ENCODE assay signal across 27 cellular contexts in the genomic region with DNA sequence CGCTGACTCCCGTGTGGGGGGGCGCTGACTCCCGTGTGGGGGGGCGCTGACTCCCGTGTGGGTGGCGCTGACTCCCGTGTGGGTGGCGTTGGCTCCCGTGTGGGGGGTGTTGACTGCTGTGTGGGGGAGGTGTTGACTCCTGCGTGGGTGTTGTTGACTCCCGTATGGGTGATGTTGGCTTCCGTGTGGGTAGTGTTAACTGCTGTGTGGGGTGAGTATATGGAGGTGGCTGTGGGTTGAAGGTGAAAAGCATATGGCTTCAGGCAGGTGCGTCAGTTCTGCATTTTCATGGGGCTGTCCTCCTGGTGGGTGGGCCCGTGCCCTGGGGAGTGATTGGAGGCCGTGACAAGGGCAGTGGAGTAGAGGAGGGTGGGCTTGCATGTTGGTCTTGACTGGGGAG. TPM values are rescaled to one million over a fixed set of nuclear protein-coding genes. Genes with fewer than 3 reads are reported as not detected.
DNase-seq lines count a peak whose midpoint lies in the region; ATAC-seq, FAIRE-seq and TF ChIP-seq lines count a peak whose summit lies in the region.
"Had no signal": no experiment of that assay in that cellular context is flagged by ENCODE, and none has a peak within 500 bp of the region (broad histone marks: within the 10 kb centered on the region; RNA-seq: fewer than 3 reads in every experiment).

No MANE protein-coding gene starts in this region.

- H3K9me3 Mint-ChIP-seq in activated CD4-positive, alpha-beta T cell treated with anti-CD3 and anti-CD28 coated beads, Interleukin-2, amount 10 ng/mL, durations not matched to agents 7 days and 5 days = peaks cover 12% of the 10 kb centered on the region
- peaks cover 16% of the 10 kb centered on the region for H3K9me3 Mint-ChIP-seq in neural progenitor cell
- H3K9me3 Mint-ChIP-seq: CD4-positive, alpha-beta T cell had no signal

- H3K36me3 Mint-ChIP-seq in activated CD4-positive, alpha-beta T cell treated with anti-CD3 and anti-CD28 coated beads, Interleukin-2, amount 10 ng/mL, durations not matched to agents 7 days and 5 days (ENCODE audit: low read depth) = peaks cover 6% of the 10 kb centered on the region
- no peaks in the 10 kb centered on the region for H3K36me3 Mint-ChIP-seq in neural progenitor cell
- H3K36me3 Mint-ChIP-seq: CD14-positive monocyte had no signal

- H3K4me3 ChIP-seq in HEK293 (ENCODE audit: low read depth, low read length) (no peak overlapping the region), K562 (no peak overlapping the region), neural progenitor cell (no peak overlapping the region), SJCRH30 (no peak overlapping the region)
- H3K4me3 ChIP-seq: A549; BLaER1 treated with 17β-estradiol and CSF1 and Interleukin-3, amounts not matched to agents 10 nM and 100 nM; GM12878; GM23248 had no signal

- DNase-seq in activated CD4-positive, alpha-beta T cell treated with anti-CD3 and anti-CD28 coated beads, Interleukin-2, amount 10 ng/mL, durations not matched to agents 7 days and 5 days = no peak
- DNase-seq in activated CD4-positive, alpha-beta T cell treated with anti-CD3 and anti-CD28 coated beads, Interleukin-2, amount 50 U/mL, for 48 hours = no peak
- no peak for DNase-seq in K562 (ENCODE audit: extremely low read depth in 1 of 4, low spot score in 3 of 4)
- no peak for DNase-seq in neural progenitor cell (ENCODE audit: low spot score)
- no peak for DNase-seq in activated gamma-delta T cell treated with Interleukin-2 at 50 U/mL for 16 hours
- no peak for DNase-seq in activated naive CD4-positive, alpha-beta T cell (lab: John Stamatoyannopoulos, UW)
- DNase-seq in SJCRH30 = no peak
- DNase-seq: 8988T; ACHN; AML-193; BE2C; CD4-positive, alpha-beta T cell; CD8-positive, alpha-beta memory T cell; DMS 273 treated with DMSO at 0.1 percent for 48 hours; DMS79; EL; GDM1; GM23248; HCEC 1CT had no signal

- WGBS in K562 (ENCODE audit: insufficient coverage, low coverage, missing lambda C conversion rate) = 0% methylated on average over 9 of the region's 16 CpGs

- H3K27me3 ChIP-seq in K562 (ENCODE audit: control insufficient read depth in 2 of 2, insufficient read depth in 2 of 2, low read length in 2 of 2) = peaks cover 0 to 22% of the 10 kb centered on the region in 2 experiments; a peak in 2 of 5 replicates
- H3K27me3 ChIP-seq in neural progenitor cell = no peaks in the 10 kb centered on the region
- H3K27me3 ChIP-seq in SJCRH30 = no peaks in the 10 kb centered on the region; the same call in none of the 2 replicates
- H3K27me3 ChIP-seq: BE2C; BLaER1 treated with 17β-estradiol and CSF1 and Interleukin-3, amounts not matched to agents 10 nM and 100 nM had no signal

- POLR2A ChIA-PET in activated CD4-positive, alpha-beta T cell treated with anti-CD3 and anti-CD28 coated beads, Interleukin-2, amount 10 ng/mL, durations not matched to agents 7 days and 5 days (lab: Charles Lee) = no interaction called here
- POLR2A ChIA-PET in HEK293 (lab: Yijun Ruan, JAX) = no interaction called here
- POLR2A ChIA-PET in K562 (lab: Yijun Ruan, JAX) = interaction anchor here (0.6 to 0.9 kb wide), 2 partner anchors 42 to 77 kb away, joined by 3 to 5 read pairs; a partner anchor contains a TSS

- no peaks in the 10 kb centered on the region for H3F3A ChIP-seq in neural progenitor cell (ENCODE audit: low read depth)

- H3K27ac ChIP-seq in HEK293 (ENCODE audit: extremely low read depth, low read depth, low read length) = no peak overlapping the region
- no peak overlapping the region for H3K27ac ChIP-seq in K562 (ENCODE audit: extremely low read depth, low read depth, low read length)
- H3K27ac ChIP-seq in neural progenitor cell = no peak overlapping the region
- no peak overlapping the region for H3K27ac ChIP-seq in SJCRH30
- H3K27ac ChIP-seq: A549; BLaER1 treated with 17β-estradiol and CSF1 and Interleukin-3, amounts not matched to agents 10 nM and 100 nM; GM23248 had no signal

- peaks cover 3% of the 10 kb centered on the region for H3K9me1 ChIP-seq in K562 (ENCODE audit: control insufficient read depth, insufficient read depth, low read length)

- no peak overlapping the region for H3K4me3 Mint-ChIP-seq in activated CD4-positive, alpha-beta T cell treated with anti-CD3 and anti-CD28 coated beads, Interleukin-2, amount 10 ng/mL, durations not matched to agents 7 days and 5 days
- H3K4me3 Mint-ChIP-seq in neural progenitor cell = no peak overlapping the region
- H3K4me3 Mint-ChIP-seq: CD14-positive monocyte; CD4-positive, alpha-beta T cell had no signal

- H3K36me3 ChIP-seq in HEK293 (ENCODE audit: control insufficient read depth in 2 of 2, insufficient read depth in 1 of 2, low read length in 2 of 2) (no peaks in the 10 kb centered on the region), K562 (ENCODE audit: control insufficient read depth, insufficient read depth, low read length) (no peaks in the 10 kb centered on the region), neural progenitor cell (no peaks in the 10 kb centered on the region), SJCRH30 (no peaks in the 10 kb centered on the region)
- H3K36me3 ChIP-seq: BE2C; BLaER1 treated with 17β-estradiol and CSF1 and Interleukin-3, amounts not matched to agents 10 nM and 100 nM had no signal

- TF ChIP-seq POLR2A in K562 (conservative IDR thresholded peaks at IDR 0.05) = no peak

- peak overlapping the region; percentile 21 for H3K27ac Mint-ChIP-seq in activated CD4-positive, alpha-beta T cell treated with anti-CD3 and anti-CD28 coated beads, Interleukin-2, amount 10 ng/mL, durations not matched to agents 7 days and 5 days
- peak overlapping the region; percentile 46 for H3K27ac Mint-ChIP-seq in neural progenitor cell
- H3K27ac Mint-ChIP-seq: CD14-positive monocyte; CD4-positive, alpha-beta T cell had no signal

- FAIRE-seq in K562 (lab: Jason Lieb, UNC) = no peak
- FAIRE-seq: A549, D721Med, GM12878, GM19239, H1 had no signal

- H3K79me2 ChIP-seq in K562 (ENCODE audit: control insufficient read depth, insufficient read depth, low read length) (no peaks in the 10 kb centered on the region), neural progenitor cell (ENCODE audit: low read depth) (no peaks in the 10 kb centered on the region)

- no peak for TF ChIP-seq CTCF in HEK293 (tag by site-specific recombination; IDR thresholded peaks at IDR 0.05)
- TF ChIP-seq CTCF in K562 (IDR thresholded peaks at IDR 0.05 in 2 of 3, conservative IDR thresholded peaks at IDR 0.05 in 1 of 3; ENCODE audit: insufficient read depth in 2 of 3, low read depth in 1 of 3, low read length in 3 of 3) = no peak
- no peak for TF ChIP-seq CTCF in neural progenitor cell (IDR thresholded peaks at IDR 0.05)

- in situ Hi-C loops in K562 (cut with MboI) = no loop called here

- H3K27me3 Mint-ChIP-seq in activated CD4-positive, alpha-beta T cell treated with anti-CD3 and anti-CD28 coated beads, Interleukin-2, amount 10 ng/mL, durations not matched to agents 7 days and 5 days = no peaks in the 10 kb centered on the region
- peaks cover 6% of the 10 kb centered on the region for H3K27me3 Mint-ChIP-seq in neural progenitor cell (ENCODE audit: insufficient read depth, low read depth)
- H3K27me3 Mint-ChIP-seq: CD4-positive, alpha-beta T cell; CD8-positive, alpha-beta memory T cell had no signal

- no peak for ATAC-seq in K562
- ATAC-seq: A549 had no signal

- no peak overlapping the region for H3K9ac ChIP-seq in K562 (ENCODE audit: insufficient read depth in 1 of 2, low read depth in 2 of 2, low read length in 2 of 2)
- no peak overlapping the region for H3K9ac ChIP-seq in neural progenitor cell
- H3K9ac ChIP-seq: BLaER1 treated with 17β-estradiol and CSF1 and Interleukin-3, amounts not matched to agents 10 nM and 100 nM; GM23248 had no signal

- TF ChIP-seq EP300 in K562 (IDR thresholded peaks at IDR 0.05; ENCODE audit: low read length) = no peak

- H3K4me2 ChIP-seq in K562 (ENCODE audit: insufficient read depth, low read length) (no peak overlapping the region), neural progenitor cell (no peak overlapping the region)
- H3K4me2 ChIP-seq: A549 had no signal

- H3K4me1 Mint-ChIP-seq in activated CD4-positive, alpha-beta T cell treated with anti-CD3 and anti-CD28 coated beads, Interleukin-2, amount 10 ng/mL, durations not matched to agents 7 days and 5 days = no peaks in the 10 kb centered on the region
- H3K4me1 Mint-ChIP-seq in neural progenitor cell = no peaks in the 10 kb centered on the region
- H3K4me1 Mint-ChIP-seq: CD14-positive monocyte had no signal

- H3K9me3 ChIP-seq in HEK293 (ENCODE audit: control insufficient read depth, insufficient read depth, low read depth, low read length) (no peaks in the 10 kb centered on the region), K562 (replicated peaks; ENCODE audit: control insufficient read depth, insufficient read depth, low read depth, low read length) (no peaks in the 10 kb centered on the region), neural progenitor cell (ENCODE audit: low read depth) (no peaks in the 10 kb centered on the region), SJCRH30 (replicated peaks) (peaks cover 6% of the 10 kb centered on the region)
- H3K9me3 ChIP-seq: A549, BE2C had no signal

- intact Hi-C loops in K562 (cut with micrococcal nuclease) = no loop called here

- H4K20me1 ChIP-seq in K562 (replicated peaks; ENCODE audit: control insufficient read depth, insufficient read depth, low read length) (peaks cover 12% of the 10 kb centered on the region), neural progenitor cell (ENCODE audit: low read depth) (no peaks in the 10 kb centered on the region)

- H2AFZ ChIP-seq in K562 (ENCODE audit: low read depth, low read length) (no peak overlapping the region), neural progenitor cell (replicated peaks) (no peak overlapping the region)
- H2AFZ ChIP-seq: GM23248 had no signal

- BruUV-seq in K562 (replicated peaks; lab: Mats Ljungman, UMichigan) = no TSS peak

- CTCF ChIA-PET in activated CD4-positive, alpha-beta T cell treated with anti-CD3 and anti-CD28 coated beads, Interleukin-2, amount 10 ng/mL, durations not matched to agents 7 days and 5 days (lab: Charles Lee) = no interaction called here
- CTCF ChIA-PET in HEK293 (lab: Yijun Ruan, JAX) (no interaction called here), K562 (lab: Yijun Ruan, JAX; ENCODE audit: low intra/inter-chr PET ratio) (no interaction called here)

- TF ChIP-seq RAD21 in K562 (CRISPR knock-in tag; conservative IDR thresholded peaks at IDR 0.05 in 1 of 2, IDR thresholded peaks at IDR 0.05 in 1 of 2) = no peak

- H3K4me1 ChIP-seq in HEK293 (ENCODE audit: control insufficient read depth, insufficient read depth, low read length) (no peaks in the 10 kb centered on the region), K562 (replicated peaks in 1 of 2; ENCODE audit: control insufficient read depth in 2 of 2, insufficient read depth in 2 of 2, low read length in 2 of 2) (peaks cover 0 to 56% of the 10 kb centered on the region in 2 experiments; a peak in 3 of 5 replicates), neural progenitor cell (no peaks in the 10 kb centered on the region), SJCRH30 (no peaks in the 10 kb centered on the region)
- H3K4me1 ChIP-seq: A549 had no signal

RNA-seq across cellular contexts. Expression of a gene that starts 7.9 kb away (rescaled TPM):
- total RNA-seq in activated CD4-positive, alpha-beta T cell treated with anti-CD3 and anti-CD28 coated beads, Interleukin-2, amount 10 ng/mL, durations not matched to agents 7 days and 5 days = 10 to 100 TPM; 16.7 to 21.1 TPM
- 0.07 TPM in 1 of 2 replicates, not detected in the other for total RNA-seq in K562 (2011; cell fraction: chromatin; rRNA removed; ENCODE audit: low replicate concordance)
- total RNA-seq in K562 (2011; cell fraction: nucleolus; rRNA removed) = not detected in 2 replicates
- not detected in 2 replicates for total RNA-seq in K562 (2011; cell fraction: nucleoplasm; rRNA removed)
- total RNA-seq in K562 (2014; rRNA removed) (not detected in 2 replicates), K562 (2014; rRNA removed; fragmentation: Illumina TruSeq; extraction: Trizol) (not detected in 2 replicates), K562 (2015; rRNA removed; fragmentation: Illumina TruSeq; extraction: Trizol) (not detected in 2 replicates), K562 (2021) (0.04 and 0.16 TPM in 2 replicates), neural progenitor cell (ENCODE audit: low replicate concordance) (0.54 and 2.0 TPM in 2 replicates)
- polyA plus RNA-seq in K562 (2011; rRNA removed) (not detected in 2 replicates), K562 (2014; fragmentation: Illumina TruSeq; extraction: Trizol) (not detected in 2 replicates), K562 (2014; fragmentation: Nextera tagmentation; extraction: Ambion mirVana) (not detected), K562 (2014; rRNA removed) (not detected in 2 replicates)
- polyA plus RNA-seq in K562 (2011; cell fraction: cytosol; rRNA removed) = not detected in 2 replicates
- polyA plus RNA-seq in K562 (2011; cell fraction: nucleus; rRNA removed) = 0.01 and 0.04 TPM in 2 replicates
- polyA plus RNA-seq in K562 (2012) = not detected in 2 replicates
- not detected in 2 replicates for polyA minus RNA-seq in K562 (2011; rRNA and poly(A)+ RNA removed)
- polyA minus RNA-seq in K562 (2011; cell fraction: cytosol; rRNA and poly(A)+ RNA removed) = not detected in 2 replicates
- not detected in 2 replicates for polyA minus RNA-seq in K562 (2011; cell fraction: nucleus; rRNA and poly(A)+ RNA removed)
- total RNA-seq in SJCRH30 (2014; rRNA removed; shearing (Covaris generic)) = 0.22 and 0.56 TPM in 2 replicates
- total RNA-seq: GM23248 had no signal
- polyA plus RNA-seq: CD14-positive monocyte, GM23248 had no signal

RNA-seq across cellular contexts. Expression of a gene that starts 42.4 kb away (rescaled TPM):
- total RNA-seq in activated CD4-positive, alpha-beta T cell treated with anti-CD3 and anti-CD28 coated beads, Interleukin-2, amount 10 ng/mL, durations not matched to agents 7 days and 5 days = 10 to 100 TPM; 66.6 to 76.6 TPM
- total RNA-seq in K562 (2011; cell fraction: chromatin; rRNA removed; ENCODE audit: low replicate concordance) = 114 and 307 TPM in 2 replicates
- 194 and 202 TPM in 2 replicates for total RNA-seq in K562 (2011; cell fraction: nucleolus; rRNA removed)
- total RNA-seq in K562 (2011; cell fraction: nucleoplasm; rRNA removed) = 119 and 146 TPM in 2 replicates
- total RNA-seq in K562 (2014; rRNA removed) = 39.6 and 50.7 TPM in 2 replicates
- total RNA-seq in K562 (2014; rRNA removed; fragmentation: Illumina TruSeq; extraction: Trizol) = 15.3 and 19.2 TPM in 2 replicates
- 29.7 and 32.0 TPM in 2 replicates for total RNA-seq in K562 (2015; rRNA removed; fragmentation: Illumina TruSeq; extraction: Trizol)
- 55.6 and 61.3 TPM in 2 replicates for total RNA-seq in K562 (2021)
- 23.3 and 39.3 TPM in 2 replicates for polyA plus RNA-seq in K562 (2011; rRNA removed)
- 21.3 and 25.3 TPM in 2 replicates for polyA plus RNA-seq in K562 (2011; cell fraction: cytosol; rRNA removed)
- polyA plus RNA-seq in K562 (2011; cell fraction: nucleus; rRNA removed) = 181 and 249 TPM in 2 replicates
- 28.4 and 32.3 TPM in 2 replicates for polyA plus RNA-seq in K562 (2012)
- polyA plus RNA-seq in K562 (2014; fragmentation: Illumina TruSeq; extraction: Trizol) = 31.5 and 31.8 TPM in 2 replicates
- 1 to 10 TPM in 1 of 2 experiments, under 1 TPM in 1; 0.93 to 1.4 TPM for polyA plus RNA-seq in K562 (2014; fragmentation: Nextera tagmentation; extraction: Ambion mirVana)
- 41.3 and 42.3 TPM in 2 replicates for polyA plus RNA-seq in K562 (2014; rRNA removed)
- polyA minus RNA-seq in K562 (2011; rRNA and poly(A)+ RNA removed) = 22.3 and 22.4 TPM in 2 replicates
- polyA minus RNA-seq in K562 (2011; cell fraction: cytosol; rRNA and poly(A)+ RNA removed) = 35.2 and 42.6 TPM in 2 replicates
- polyA minus RNA-seq in K562 (2011; cell fraction: nucleus; rRNA and poly(A)+ RNA removed) = 116 and 142 TPM in 2 replicates
- 30.6 and 53.9 TPM in 2 replicates for total RNA-seq in neural progenitor cell (ENCODE audit: low replicate concordance)
- total RNA-seq in SJCRH30 (2014; rRNA removed; shearing (Covaris generic)) = 42.1 and 48.8 TPM in 2 replicates

RNA-seq across cellular contexts. Expression of a gene that starts 46.1 kb away (rescaled TPM):
- total RNA-seq in activated CD4-positive, alpha-beta T cell treated with anti-CD3 and anti-CD28 coated beads, Interleukin-2, amount 10 ng/mL, durations not matched to agents 7 days and 5 days = not detected
- not detected in 2 replicates for total RNA-seq in K562 (2011; cell fraction: chromatin; rRNA removed; ENCODE audit: low replicate concordance)
- total RNA-seq in K562 (2011; cell fraction: nucleolus; rRNA removed) = not detected in 2 replicates
- not detected in 2 replicates for total RNA-seq in K562 (2011; cell fraction: nucleoplasm; rRNA removed)
- total RNA-seq in K562 (2014; rRNA removed) (not detected in 2 replicates), K562 (2014; rRNA removed; fragmentation: Illumina TruSeq; extraction: Trizol) (not detected in 2 replicates), K562 (2015; rRNA removed; fragmentation: Illumina TruSeq; extraction: Trizol) (not detected in 2 replicates), K562 (2021) (not detected in 2 replicates), neural progenitor cell (ENCODE audit: low replicate concordance) (6.4 and 28.2 TPM in 2 replicates)
- polyA plus RNA-seq in K562 (2011; rRNA removed) (not detected in 2 replicates), K562 (2014; fragmentation: Illumina TruSeq; extraction: Trizol) (not detected in 2 replicates), K562 (2014; fragmentation: Nextera tagmentation; extraction: Ambion mirVana) (not detected), K562 (2014; rRNA removed) (not detected in 2 replicates)
- 0.04 TPM in 1 of 2 replicates, not detected in the other for polyA plus RNA-seq in K562 (2011; cell fraction: cytosol; rRNA removed)
- polyA plus RNA-seq in K562 (2011; cell fraction: nucleus; rRNA removed) = not detected in 2 replicates
- not detected in 2 replicates for polyA plus RNA-seq in K562 (2012)
- polyA minus RNA-seq in K562 (2011; rRNA and poly(A)+ RNA removed) = not detected in 2 replicates
- polyA minus RNA-seq in K562 (2011; cell fraction: cytosol; rRNA and poly(A)+ RNA removed) = not detected in 2 replicates
- not detected in 2 replicates for polyA minus RNA-seq in K562 (2011; cell fraction: nucleus; rRNA and poly(A)+ RNA removed)
- total RNA-seq in SJCRH30 (2014; rRNA removed; shearing (Covaris generic)) = not detected in 2 replicates
- total RNA-seq: CD4-positive, alpha-beta T cell; CD8-positive, alpha-beta memory T cell; GM23248 had no signal
- polyA plus RNA-seq: A549; CD14-positive monocyte; CD8-positive, alpha-beta memory T cell; GM23248; H1 had no signal
